ENCODE assay signal across 19 cellular contexts in the genomic region with DNA sequence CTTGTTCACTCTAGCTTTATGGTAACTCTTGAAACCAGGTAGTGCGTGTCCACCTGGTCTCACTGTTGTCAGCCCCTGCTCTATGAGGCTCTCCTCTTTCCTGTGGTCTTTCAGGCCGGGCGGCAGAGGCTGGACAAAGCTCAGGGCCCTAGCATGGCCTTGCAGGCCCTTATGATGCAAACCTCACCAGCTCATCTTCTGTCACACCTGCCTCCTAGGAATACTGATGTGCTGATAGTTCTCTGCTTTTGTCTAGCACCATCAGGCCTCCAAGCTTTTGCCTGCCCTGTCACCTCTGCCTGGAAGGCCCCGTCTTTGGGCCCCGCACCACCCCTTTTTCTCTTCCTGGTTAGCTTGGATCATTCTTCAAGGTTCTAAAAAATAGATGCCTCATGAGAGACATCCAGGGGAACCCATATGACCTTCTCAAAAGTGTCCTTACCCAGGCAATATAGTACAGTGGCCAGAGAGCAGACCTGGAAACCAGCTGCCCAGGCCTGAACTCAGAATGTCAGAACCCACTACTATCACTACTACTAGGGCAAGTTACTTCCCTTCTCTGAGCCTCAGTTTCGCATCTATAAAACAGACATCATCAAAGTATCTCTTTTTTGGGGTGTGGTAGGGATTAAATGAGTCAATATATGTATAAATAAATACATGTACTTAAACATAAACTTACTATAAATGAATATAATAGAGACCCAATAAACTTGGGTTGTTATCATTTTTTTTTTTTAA.
"Had no signal": no experiment of that assay in that cellular context is flagged by ENCODE, and none has a peak within 500 bp of the region (broad histone marks: within the 10 kb centered on the region; RNA-seq: fewer than 3 reads in every experiment).

No MANE protein-coding gene starts in this region.

- H3K27me3 Mint-ChIP-seq: activated CD4-positive, alpha-beta T cell treated with anti-CD3 and anti-CD28 coated beads for 36 hours; activated T-helper 17 cell treated with anti-CD3 and anti-CD28 coated beads, Interleukin-2, amount 50 U/mL, for 72 hours; effector memory CD8-positive, alpha-beta T cell; memory B cell had no signal

- H3K27me3 ChIP-seq: brain microvascular endothelial cell, spleen, thyroid gland had no signal

- H3K4me3 Mint-ChIP-seq: activated CD4-positive, alpha-beta T cell treated with anti-CD3 and anti-CD28 coated beads for 36 hours; activated T-helper 17 cell treated with anti-CD3 and anti-CD28 coated beads, Interleukin-2, amount 50 U/mL, for 72 hours; effector memory CD8-positive, alpha-beta T cell; immature natural killer cell; memory B cell; naive thymus-derived CD4-positive, alpha-beta T cell had no signal

- H3K9me3 ChIP-seq: mucosa of descending colon, thyroid gland had no signal

- H3K27ac ChIP-seq: brain microvascular endothelial cell, spleen, thyroid gland, WERI-Rb-1 had no signal

- DNase-seq: activated CD4-positive, alpha-beta T cell treated with anti-CD3 and anti-CD28 coated beads for 36 hours; activated CD4-positive, alpha-beta T cell treated with anti-CD3 and anti-CD28 coated beads, Interleukin-2, amount 50 U/mL, for 48 hours; activated naive CD4-positive, alpha-beta T cell treated with Interleukin-2 at 50 U/mL for 16 hours; activated T-cell treated with anti-CD3 and anti-CD28 coated beads, Interleukin-2, amount 50 U/mL, for 1 hour; aorta; brain microvascular endothelial cell; effector memory CD8-positive, alpha-beta T cell; immature natural killer cell; mucosa of descending colon; naive thymus-derived CD4-positive, alpha-beta T cell; retina; stimulated activated CD4-positive, alpha-beta T cell treated with anti-CD3 and anti-CD28 coated beads, Interleukin-4, amount 100 ng/mL, for 4 hours; stimulated activated naive CD4-positive, alpha-beta T cell treated with Interleukin-2 at 50 U/mL for 16 hours; T-helper 2 cell; thyroid gland; WERI-Rb-1 had no signal

- H3K36me3 Mint-ChIP-seq: memory B cell had no signal

- H3K36me3 ChIP-seq: brain microvascular endothelial cell, spleen, thyroid gland, WERI-Rb-1 had no signal

- H3K9me3 Mint-ChIP-seq: activated T-helper 17 cell treated with anti-CD3 and anti-CD28 coated beads, Interleukin-2, amount 50 U/mL, for 72 hours; effector memory CD8-positive, alpha-beta T cell; immature natural killer cell; memory B cell had no signal

- H3K4me3 ChIP-seq: mucosa of descending colon, spleen, thyroid gland had no signal

- ATAC-seq: activated CD4-positive, alpha-beta T cell treated with anti-CD3 and anti-CD28 coated beads for 36 hours; activated T-helper 17 cell treated with anti-CD3 and anti-CD28 coated beads, Interleukin-2, amount 50 U/mL, for 72 hours; effector memory CD8-positive, alpha-beta T cell; mucosa of descending colon; naive thymus-derived CD4-positive, alpha-beta T cell had no signal

- H3K27ac Mint-ChIP-seq: activated CD4-positive, alpha-beta T cell treated with anti-CD3 and anti-CD28 coated beads for 36 hours; effector memory CD8-positive, alpha-beta T cell had no signal
